ENCODE assay signal across 14 cellular contexts in the genomic region with DNA sequence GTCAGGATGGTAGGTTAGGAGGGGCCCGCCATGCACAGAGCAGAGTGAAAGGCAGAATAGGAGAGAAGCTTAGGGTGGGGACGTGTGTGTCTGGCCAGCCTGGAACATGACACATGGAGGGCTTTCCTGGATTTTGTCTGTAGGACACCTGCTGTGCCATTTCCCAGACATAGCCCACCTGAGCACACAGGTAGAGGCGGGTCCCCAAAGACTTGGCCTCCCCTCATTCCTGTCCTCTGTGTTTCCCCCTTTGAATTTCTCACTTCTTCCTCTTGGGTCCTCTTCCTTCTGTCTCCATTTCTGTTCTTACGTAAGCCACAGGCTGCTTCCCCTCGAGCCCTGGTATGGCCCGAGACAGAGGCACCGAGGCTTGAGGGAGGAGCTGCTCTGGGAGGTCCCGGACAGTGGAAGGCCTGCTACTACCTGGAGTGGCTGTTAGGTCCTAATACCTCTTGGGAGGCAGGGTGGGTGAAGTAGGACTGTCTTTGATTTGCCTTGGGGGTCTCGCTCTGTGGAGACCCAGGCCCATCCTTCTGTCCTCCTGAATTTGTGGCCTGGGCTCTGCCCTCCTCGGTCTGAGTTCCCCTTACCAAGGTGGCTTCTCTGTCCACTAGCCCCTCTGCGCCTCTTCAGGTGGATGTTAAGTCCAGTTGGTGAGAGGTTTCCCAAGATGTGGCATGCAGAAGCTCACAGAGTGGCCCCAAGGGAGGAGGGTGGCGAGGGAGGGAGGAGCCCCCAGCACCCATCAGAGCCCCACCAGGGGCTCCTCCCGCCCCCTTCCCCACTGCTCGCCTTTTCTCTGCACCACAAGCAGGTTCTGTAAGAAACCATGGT. TPM values are rescaled to one million over a fixed set of nuclear protein-coding genes. Genes with fewer than 3 reads are reported as not detected.
DNase-seq lines count a peak whose midpoint lies in the region; ATAC-seq and TF ChIP-seq lines count a peak whose summit lies in the region.
"Had no signal": no experiment of that assay in that cellular context is flagged by ENCODE, and none has a peak within 500 bp of the region (broad histone marks: within the 10 kb centered on the region; RNA-seq: fewer than 3 reads in every experiment).

No MANE protein-coding gene starts in this region.

- H3K9me3 ChIP-seq in HUES48 (ENCODE audit: control insufficient read depth, insufficient read depth, low read length) (no peaks in the 10 kb centered on the region), SJCRH30 (replicated peaks) (no peaks in the 10 kb centered on the region), iPS-18c (ENCODE audit: control insufficient read depth, insufficient read depth, low read length) (no peaks in the 10 kb centered on the region), sigmoid colon (no peaks in the 10 kb centered on the region)
- H3K9me3 ChIP-seq: gastrocnemius medialis, HAP-1, Peyer's patch, prostate gland had no signal

- no peak for ATAC-seq in HG02763 (IDR thresholded peaks at IDR 0.05; ENCODE audit: unreplicated experiment)
- ATAC-seq: gastrocnemius medialis had no signal

- H3K36me3 ChIP-seq in HUES48 (ENCODE audit: control insufficient read depth, insufficient read depth, low read length) (peaks cover 29% of the 10 kb centered on the region), SJCRH30 (no peaks in the 10 kb centered on the region), sigmoid colon (no peaks in the 10 kb centered on the region)
- H3K36me3 ChIP-seq: gastrocnemius medialis, HAP-1, Peyer's patch, prostate gland had no signal

- peak overlapping the region; percentile 96 for H3K27ac ChIP-seq in HUES48 (ENCODE audit: low read depth, low read length)
- H3K27ac ChIP-seq in SJCRH30: peak overlapping the region; percentile 84
- peak overlapping the region; percentile 37 to 56 (median 50) for H3K27ac ChIP-seq in sigmoid colon
- H3K27ac ChIP-seq: prostate gland had no signal

- TF ChIP-seq EP300 in sigmoid colon (IDR thresholded peaks at IDR 0.05): no peak

- no peaks in the 10 kb centered on the region for H3K27me3 ChIP-seq in HUES48 (ENCODE audit: control insufficient read depth, insufficient read depth, low read length)
- H3K27me3 ChIP-seq in SJCRH30: no peaks in the 10 kb centered on the region
- no peaks in the 10 kb centered on the region for H3K27me3 ChIP-seq in sigmoid colon
- H3K27me3 ChIP-seq: gastrocnemius medialis, Peyer's patch had no signal

- no peak for TF ChIP-seq POLR2A in sigmoid colon (IDR thresholded peaks at IDR 0.05)

- peaks cover 56% of the 10 kb centered on the region for H3K4me1 ChIP-seq in HUES48 (ENCODE audit: control insufficient read depth, insufficient read depth, low read length)
- peaks cover 46% of the 10 kb centered on the region for H3K4me1 ChIP-seq in SJCRH30
- peaks cover 0 to 58% (median 40%) of the 10 kb centered on the region in 4 donors for H3K4me1 ChIP-seq in sigmoid colon

- 42 to 73% methylated on average over 14 of the region's 14 CpGs for WGBS in sigmoid colon, 2 donors

- H3K9ac ChIP-seq in HUES48 (ENCODE audit: low read depth, low read length): no peak overlapping the region

- no peak for DNase-seq in SJCRH30
- DNase-seq in sigmoid colon: peak; percentile 60
- DNase-seq in SHP77 treated with DMSO at 0.1 percent for 48 hours (lab: John Stamatoyannopoulos, UW): no peak
- no peak for DNase-seq in NCI-H2227 (lab: John Stamatoyannopoulos, UW; ENCODE audit: unreplicated experiment)
- DNase-seq: stimulated activated CD4-positive, alpha-beta T cell treated with anti-CD3 and anti-CD28 coated beads, Interleukin-4, amount 100 ng/mL, for 24 hours; T-helper 9 cell had no signal

- intact Hi-C loops in sigmoid colon (cut with DNase I): no loop called here

- no peak for TF ChIP-seq CTCF in sigmoid colon (IDR thresholded peaks at IDR 0.05)

- peak overlapping the region; percentile 33; the same call in 1 of the 2 replicates for H3K4me3 ChIP-seq in HUES48 (ENCODE audit: low read depth, low read length)
- H3K4me3 ChIP-seq in SJCRH30: peak overlapping the region; percentile 35
- peak overlapping the region; percentile 25 for H3K4me3 ChIP-seq in iPS-18c (ENCODE audit: insufficient read depth, low read depth, low read length)
- H3K4me3 ChIP-seq in sigmoid colon: no peak overlapping the region
- H3K4me3 ChIP-seq: gastrocnemius medialis, HAP-1, Peyer's patch, prostate gland had no signal

RNA-seq across cellular contexts. Expression of gene ZNF775, which starts 5.5 kb away (rescaled TPM):
- 8.1 and 9.5 TPM in 2 replicates for total RNA-seq in SJCRH30 (2014; rRNA removed; shearing (Covaris generic))
- 10 to 100 TPM in 1 of 4 donors, 1 to 10 TPM in 3; 6.1 to 10.7 (median 6.9) TPM for total RNA-seq in sigmoid colon
- polyA plus RNA-seq in sigmoid colon: 1 to 10 TPM; 3.0 to 6.1 (median 5.4) TPM

RNA-seq across cellular contexts. Expression of gene REPIN1, which starts 16.0 kb away (rescaled TPM):
- 174 and 183 TPM in 2 replicates for total RNA-seq in SJCRH30 (2014; rRNA removed; shearing (Covaris generic))
- total RNA-seq in sigmoid colon: 10 to 100 TPM; 56.3 to 63.7 (median 57.0) TPM
- 100 to 1,000 TPM in 1 of 3 donors, 10 to 100 TPM in 2; 50.9 to 131 (median 52.3) TPM for polyA plus RNA-seq in sigmoid colon

RNA-seq across cellular contexts. Expression of gene RARRES2, which starts 43.2 kb away (rescaled TPM):
- 68.1 and 89.7 TPM in 2 replicates for total RNA-seq in SJCRH30 (2014; rRNA removed; shearing (Covaris generic))
- 100 to 1,000 TPM; 257 to 447 (median 388) TPM for total RNA-seq in sigmoid colon
- polyA plus RNA-seq in sigmoid colon: 100 to 1,000 TPM in 2 of 3 donors, 10 to 100 TPM in 1; 28.9 to 289 (median 132) TPM
- polyA plus RNA-seq: IgD-negative memory B cell had no signal

Comparison
In these comparisons a context has a peak if more than half of its experiments do, and no peak if none do; other contexts are left out.
1. H3K4me3 ChIP-seq: peak in HUES48 (single experiment), SJCRH30 (single experiment) and iPS-18c (single experiment); none in sigmoid colon (0 of 4).
2. Peak in every context shown above with its lines, with median percentiles within 50 percentile points of each other: H3K27ac ChIP-seq.